Comparison of ENCODE assay signal across 23 cellular contexts in the genomic region with DNA sequence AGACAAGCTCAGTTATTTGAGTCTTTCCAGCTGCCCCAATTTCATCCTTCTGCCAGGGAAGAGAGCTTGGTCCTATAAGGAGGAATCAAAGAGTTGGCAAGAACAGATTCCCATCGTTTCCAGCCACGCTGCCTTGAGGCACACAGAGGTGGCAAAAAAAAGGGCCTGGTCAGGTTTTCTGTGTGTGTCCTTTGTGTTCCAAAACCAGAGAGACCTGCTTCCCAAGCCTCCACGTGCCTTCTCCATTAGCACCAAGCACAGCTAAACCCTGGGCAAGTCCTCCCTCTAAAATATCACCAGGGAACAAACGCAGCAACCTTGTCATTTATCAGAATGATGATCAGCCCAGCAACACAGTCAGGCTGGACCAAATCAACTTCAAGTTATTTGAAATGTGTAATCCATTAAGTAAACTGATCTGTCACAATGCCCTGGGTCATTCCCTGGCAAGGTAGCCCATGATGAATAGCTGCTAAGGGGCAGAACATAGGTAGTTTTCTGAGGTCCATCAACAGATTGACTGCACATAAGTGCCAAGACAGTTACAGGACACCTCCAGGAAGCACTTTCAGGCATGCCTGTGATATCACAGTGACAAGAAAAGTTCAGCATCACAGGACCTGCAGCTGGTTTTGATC. TPM values are rescaled to one million over a fixed set of nuclear protein-coding genes. Genes with fewer than 3 reads are reported as not detected.
DNase-seq lines count a peak whose midpoint lies in the region; ATAC-seq, FAIRE-seq and TF ChIP-seq lines count a peak whose summit lies in the region.
"Had no signal": no experiment of that assay in that cellular context is flagged by ENCODE, and none has a peak within 500 bp of the region (broad histone marks: within the 10 kb centered on the region; RNA-seq: fewer than 3 reads in every experiment).

No MANE protein-coding gene starts in this region.

- no peaks in the 10 kb centered on the region for H3K79me2 ChIP-seq in OCI-LY3 (ENCODE audit: low read length)

- DNase-seq in GM18507 (ENCODE audit: extremely low spot score, insufficient read length, low read depth) (no peak), epithelial cell of prostate (ENCODE audit: low read depth, low spot score) (no peak), neuronal stem cell (ENCODE audit: low spot score) (no peak), SJCRH30 (no peak), GM10248 (ENCODE audit: extremely low spot score) (no peak), natural killer cell (no peak)
- DNase-seq: CD4-positive, alpha-beta T cell; COR-L47; DMS79 treated with DMSO at 0.1 percent for 48 hours; Karpas-422; NCI-H1417 treated with DMSO at 0.1 percent for 48 hours; NCI-H187 treated with DMSO at 0.1 percent for 48 hours; NCI-H524 treated with DMSO at 0.1 percent for 48 hours; OCI-M1; SW 1271 had no signal

- no peaks in the 10 kb centered on the region for H3K36me3 Mint-ChIP-seq in natural killer cell

- intact Hi-C loops in natural killer cell (cut with micrococcal nuclease) = no loop called here

- no peak overlapping the region for H2BK12ac ChIP-seq in neuronal stem cell (ENCODE audit: low read length)

- no peaks in the 10 kb centered on the region for H3K79me1 ChIP-seq in neuronal stem cell (ENCODE audit: low read depth, low read length)

- FAIRE-seq in GM18507 (lab: Jason Lieb, UNC) = peak; percentile 18
- FAIRE-seq: GM12892, H1, RCC 7860 had no signal

- H3K27me3 ChIP-seq in OCI-LY3 (ENCODE audit: low read depth, low read length) (no peaks in the 10 kb centered on the region), neuronal stem cell (ENCODE audit: control insufficient read depth in 3 of 3, insufficient read depth in 3 of 3, low read depth in 1 of 3, low read length in 3 of 3) (no peaks in the 10 kb centered on the region), SJCRH30 (no peaks in the 10 kb centered on the region)

- H2BK5ac ChIP-seq in neuronal stem cell (ENCODE audit: low read length) = no peak overlapping the region

- 0 out of 2 replicates have a peak overlapping the region, but pooled peaks have one; percentile 15 for H2AFZ ChIP-seq in OCI-LY3 (ENCODE audit: low read depth, low read length)
- no peak overlapping the region for H2AFZ ChIP-seq in neuronal stem cell (ENCODE audit: low read length)

- no peak overlapping the region for H4K91ac ChIP-seq in neuronal stem cell (ENCODE audit: low read depth, low read length, poor library complexity)

- H2AK5ac ChIP-seq in neuronal stem cell (ENCODE audit: low read depth, low read length) = no peak overlapping the region

- no peak overlapping the region for H3K4ac ChIP-seq in neuronal stem cell (ENCODE audit: low read length)

- no CpG with 5 or more reads among the region's 4 CpGs for WGBS in neuronal stem cell (ENCODE audit: extremely low coverage in 2 of 2, insufficient read length in 2 of 2, insufficient replicate concordance in 1 of 2), 2 donors

- H3K36me3 ChIP-seq in OCI-LY3 (replicated peaks; ENCODE audit: low read depth, low read length) = peaks cover 35% of the 10 kb centered on the region
- no peaks in the 10 kb centered on the region for H3K36me3 ChIP-seq in neuronal stem cell (replicated peaks in 1 of 2; ENCODE audit: control insufficient read depth in 2 of 2, insufficient read depth in 2 of 2, low read length in 2 of 2)
- no peaks in the 10 kb centered on the region for H3K36me3 ChIP-seq in SJCRH30
- H3K36me3 ChIP-seq: SJSA1 had no signal

- H3K9me3 Mint-ChIP-seq in natural killer cell = peaks cover 0 to 2% of the 10 kb centered on the region in 2 donors
- H3K9me3 Mint-ChIP-seq: CD4-positive, alpha-beta T cell had no signal

- H3K9ac ChIP-seq in OCI-LY3 (ENCODE audit: low read length) (no peak overlapping the region; the same call in 1 of the 2 replicates), neuronal stem cell (ENCODE audit: low read depth, low read length, poor library complexity) (no peak overlapping the region)

- no peak overlapping the region for H3K14ac ChIP-seq in neuronal stem cell (ENCODE audit: low read length)

- H3K4me2 ChIP-seq in OCI-LY3 (ENCODE audit: low read length) (no peak overlapping the region), neuronal stem cell (ENCODE audit: insufficient read depth, low read length, poor library complexity, severe bottlenecking) (no peak overlapping the region)

- no peaks in the 10 kb centered on the region for H3K4me1 Mint-ChIP-seq in natural killer cell

- H4K8ac ChIP-seq in neuronal stem cell (ENCODE audit: low read depth, low read length) = no peak overlapping the region

- no peak overlapping the region for H3K4me3 Mint-ChIP-seq in natural killer cell
- H3K4me3 Mint-ChIP-seq: CD4-positive, alpha-beta T cell had no signal

- POLR2A ChIA-PET in GM10248 (lab: Yijun Ruan, JAX) = interaction anchor here (0.6 kb wide), 1 partner anchor 55 kb away, joined by 3 read pairs; no protein-coding TSS in a partner anchor

- no peak overlapping the region for H2BK15ac ChIP-seq in neuronal stem cell (ENCODE audit: low read length)

- H3K27ac ChIP-seq in OCI-LY3 (ENCODE audit: low read length) = peak overlapping the region; percentile 28
- peak overlapping the region; percentile 60 for H3K27ac ChIP-seq in epithelial cell of prostate
- no peak overlapping the region for H3K27ac ChIP-seq in neuronal stem cell (replicated peaks; ENCODE audit: low read length)
- H3K27ac ChIP-seq in SJCRH30 = no peak overlapping the region
- H3K27ac ChIP-seq: SJSA1 had no signal

- CTCF ChIA-PET in GM10248 (lab: Yijun Ruan, JAX) = interaction anchor here (0.7 to 8.9 kb wide), 12 partner anchors 8 to 641 kb away, joined by 3 to 50 read pairs (median 4); no protein-coding TSS in a partner anchor

- ATAC-seq in natural killer cell = no peak
- ATAC-seq: HCT116 had no signal

- TF ChIP-seq CTCF in OCI-LY3 (IDR thresholded peaks at IDR 0.05; ENCODE audit: low read depth, low read length) (no peak), GM10248 (IDR thresholded peaks at IDR 0.05; ENCODE audit: control extremely low read depth, extremely low read depth, low read depth, missing control alignments) (no peak), natural killer cell (IDR thresholded peaks at IDR 0.05) (no peak)

- H2BK120ac ChIP-seq in neuronal stem cell (ENCODE audit: low read depth, low read length) = no peak overlapping the region

- H3K27ac Mint-ChIP-seq in natural killer cell = no peak overlapping the region
- H3K27ac Mint-ChIP-seq: CD4-positive, alpha-beta T cell had no signal

- peak overlapping the region; percentile 39 for H3K18ac ChIP-seq in neuronal stem cell (ENCODE audit: low read length)

- no peak overlapping the region for H3K23ac ChIP-seq in neuronal stem cell (ENCODE audit: low read depth, low read length, poor library complexity)

- no peaks in the 10 kb centered on the region for H4K20me1 ChIP-seq in OCI-LY3 (ENCODE audit: insufficient read depth, low read length)

- H3K9me3 ChIP-seq in OCI-LY3 (ENCODE audit: insufficient read depth, low read length) = 0 out of 2 replicates have a peak, but pooled peaks cover 4% of the 10 kb centered on the region
- H3K9me3 ChIP-seq in neuronal stem cell (replicated peaks in 1 of 2; ENCODE audit: control insufficient read depth in 2 of 2, insufficient read depth in 1 of 2, low read depth in 1 of 2, low read length in 2 of 2) = no peaks in the 10 kb centered on the region
- H3K9me3 ChIP-seq in SJCRH30 (replicated peaks) = no peaks in the 10 kb centered on the region
- H3K9me3 ChIP-seq: SJSA1 had no signal

- H3K4me3 ChIP-seq in OCI-LY3 (ENCODE audit: low read length) (no peak overlapping the region), neuronal stem cell (ENCODE audit: low read length in 2 of 2) (no peak overlapping the region), SJCRH30 (no peak overlapping the region)
- H3K4me3 ChIP-seq: SJSA1 had no signal

- peaks cover 4% of the 10 kb centered on the region in 2 donors for H3K27me3 Mint-ChIP-seq in natural killer cell (ENCODE audit: low read depth in 2 of 2)

- H3K4me1 ChIP-seq in OCI-LY3 (ENCODE audit: low read length) (peaks cover 74% of the 10 kb centered on the region), neuronal stem cell (ENCODE audit: control insufficient read depth in 2 of 2, insufficient read depth in 1 of 2, low read depth in 1 of 2, low read length in 2 of 2) (peaks cover 0 to 7% of the 10 kb centered on the region in 2 donors), SJCRH30 (no peaks in the 10 kb centered on the region)
- H3K4me1 ChIP-seq: SJSA1 had no signal

RNA-seq across cellular contexts. Expression of a gene that starts 28.6 kb away (rescaled TPM):
- 0.15 TPM for polyA plus RNA-seq in neuronal stem cell (2013, experiment 1 of 2)
- polyA plus RNA-seq in neuronal stem cell (2013, experiment 2 of 2) = 0.07 TPM
- not detected in 2 replicates for total RNA-seq in SJCRH30 (2014; rRNA removed; shearing (Covaris generic))
- 1 to 10 TPM; 1.3 to 1.7 (median 1.6) TPM for total RNA-seq in natural killer cell
- total RNA-seq: H1, M059J, SJSA1 had no signal
- polyA plus RNA-seq: BJ had no signal

Comparison
In these comparisons a context has a peak if more than half of its experiments do, and no peak if none do; other contexts are left out.
1. H3K27ac ChIP-seq: peak in OCI-LY3 (single experiment) and epithelial cell of prostate (single experiment); none in neuronal stem cell (single experiment) and SJCRH30 (single experiment).